In the genomic region with DNA sequence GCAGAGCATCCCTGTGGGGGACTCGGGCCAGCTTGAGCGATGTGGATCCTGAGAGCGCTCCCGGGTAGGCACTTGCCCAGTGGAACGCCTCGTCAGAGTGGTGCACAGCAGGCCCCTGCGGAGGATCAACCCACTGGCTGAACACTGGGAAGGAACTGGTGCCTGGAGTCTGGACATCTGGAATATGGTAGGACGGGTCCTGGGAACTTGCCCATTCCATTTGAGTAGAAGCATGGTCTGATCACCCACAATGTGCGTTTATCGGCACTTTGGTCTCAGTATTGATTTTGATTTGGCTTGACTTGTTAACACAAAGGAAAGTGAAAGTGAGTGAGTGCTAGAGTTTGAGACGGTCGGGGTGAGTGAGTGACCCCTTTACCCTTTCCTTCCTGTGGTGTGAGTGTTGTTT, we compare ENCODE assay signal across 24 cellular contexts.
"Had no signal": no experiment of that assay in that cellular context is flagged by ENCODE, and none has a peak within 500 bp of the region (broad histone marks: within the 10 kb centered on the region; RNA-seq: fewer than 3 reads in every experiment).

No MANE protein-coding gene starts in this region.

- ATAC-seq: effector memory CD8-positive, alpha-beta T cell; left colon; left ventricle myocardium superior; natural killer cell; sciatic nerve; stimulated activated effector memory CD8-positive, alpha-beta T cell treated with anti-CD3 and anti-CD28 coated beads, Interleukin-12 subunit alpha, Interleukin-12 subunit beta, amount 100 ng/mL, for 72 hours; stimulated activated naive CD8-positive, alpha-beta T cell treated with anti-CD3 and anti-CD28 coated beads, Interleukin-15, Interleukin-2, amounts not matched to agents 100 U/mL and 50 U/mL, for 24 hours had no signal

- DNase-seq: cortex of kidney; effector memory CD8-positive, alpha-beta T cell; erythroblast; hypothalamus; immature natural killer cell; islet precursor cell; kidney glomerular epithelial cell; left colon; left ventricle myocardium superior; natural killer cell; stimulated activated CD4-positive, alpha-beta T cell treated with anti-CD3 and anti-CD28 coated beads, Interleukin-12 subunit alpha, Interleukin-12 subunit beta, amount 100 ng/mL, for 4 hours; stimulated activated CD4-positive, alpha-beta T cell treated with anti-CD3 and anti-CD28 coated beads, Interleukin-1b, Interleukin-23, amount 100 ng/mL, for 48 hours; stimulated activated CD4-positive, alpha-beta T cell treated with anti-CD3 and anti-CD28 coated beads, Interleukin-4, amount 100 ng/mL, for 1 hour; stimulated activated naive CD8-positive, alpha-beta T cell treated with anti-CD3 and anti-CD28 coated beads, Interleukin-15, Interleukin-2, amounts not matched to agents 100 U/mL and 50 U/mL, for 24 hours; substantia nigra; testis; tibial artery had no signal

- H3K27ac ChIP-seq: parathyroid adenoma, testis, tibial artery had no signal

- H3K4me3 ChIP-seq: lung, smooth muscle cell, testis, tibial artery had no signal

- H3K4me2 ChIP-seq: smooth muscle cell had no signal

- H3K9me3 ChIP-seq: testis, tibial artery had no signal

- H2AFZ ChIP-seq: parathyroid adenoma had no signal

- H3K27me3 ChIP-seq: testis, tibial artery had no signal

- H3K9ac ChIP-seq: parathyroid adenoma had no signal

- FAIRE-seq: endometrium, frontal cortex had no signal

- H3K4me1 ChIP-seq: testis, tibial artery had no signal

- H3K79me2 ChIP-seq: parathyroid adenoma had no signal

- H3K36me3 ChIP-seq: tibial artery had no signal
